Comparison of ENCODE assay signal across 23 cellular contexts in the genomic region with DNA sequence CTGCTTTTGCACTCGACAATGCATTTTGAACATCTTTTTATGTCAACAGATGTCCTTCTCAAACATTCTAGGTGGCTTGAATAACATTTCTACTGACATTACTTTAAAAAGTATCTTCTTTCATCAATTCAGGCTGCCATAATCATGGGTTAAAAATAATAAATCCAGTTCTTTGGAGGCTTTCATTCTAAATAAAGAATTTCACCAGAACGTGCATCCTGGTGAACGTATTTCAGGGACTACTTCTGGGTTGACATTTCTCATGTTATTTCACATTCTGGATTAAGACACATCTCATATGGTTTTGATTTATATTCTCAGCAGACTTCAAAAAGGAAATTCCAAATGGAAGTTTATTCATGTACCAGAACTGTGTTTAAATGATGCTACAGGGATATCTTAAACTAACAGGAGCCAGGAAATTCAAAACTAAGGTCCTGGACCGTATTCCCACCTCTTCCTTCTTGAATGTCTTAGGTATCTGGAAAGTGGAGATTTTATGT.
"Had no signal": no experiment of that assay in that cellular context is flagged by ENCODE, and none has a peak within 500 bp of the region (broad histone marks: within the 10 kb centered on the region; RNA-seq: fewer than 3 reads in every experiment).

No MANE protein-coding gene starts in this region.

- DNase-seq: activated CD4-positive, alpha-beta memory T cell treated with anti-CD3 and anti-CD28 coated beads, Interleukin-2, amount 10 ng/mL, durations not matched to agents 7 days and 5 days; activated CD4-positive, alpha-beta T cell treated with anti-CD3 and anti-CD28 coated beads for 48 hours; activated effector memory CD4-positive, alpha-beta T cell treated with Interleukin-2 at 50 U/mL for 16 hours; activated naive CD4-positive, alpha-beta T cell treated with anti-CD3 and anti-CD28 coated beads for 36 hours; activated naive CD8-positive, alpha-beta T cell treated with anti-CD3 and anti-CD28 coated beads, Interleukin-2, amount 10 ng/mL, durations not matched to agents 7 days and 5 days; activated T-cell treated with anti-CD3 and anti-CD28 coated beads, Interleukin-2, amount 50 U/mL, for 72 hours; amygdala; body of pancreas; effector CD8-positive, alpha-beta T cell; foreskin melanocyte; left ventricle myocardium superior; nephron progenitor cell; right cardiac atrium; stimulated activated CD4-positive, alpha-beta T cell treated with anti-CD3 and anti-CD28 coated beads, Interleukin-4, amount 100 ng/mL, for 24 hours; stimulated activated naive CD4-positive, alpha-beta T cell treated with Interleukin-2 at 50 U/mL for 16 hours; SW 1271; T-helper 17 cell; upper lobe of left lung had no signal

- H3K9me3 Mint-ChIP-seq: activated CD4-positive, alpha-beta memory T cell treated with anti-CD3 and anti-CD28 coated beads, Interleukin-2, amount 10 ng/mL, durations not matched to agents 7 days and 5 days; activated naive CD4-positive, alpha-beta T cell treated with anti-CD3 and anti-CD28 coated beads for 36 hours; activated naive CD8-positive, alpha-beta T cell treated with anti-CD3 and anti-CD28 coated beads, Interleukin-2, amount 10 ng/mL, durations not matched to agents 7 days and 5 days; activated T-cell treated with anti-CD3 and anti-CD28 coated beads, Interleukin-2, amount 50 U/mL, for 72 hours; dendritic cell treated with granulocyte-macrophage colony-stimulating factor and Interleukin-4, amounts not matched to agents 40 ng/mL and 50 ng/mL, for 4 days; nephron progenitor cell had no signal

- H2AFZ ChIP-seq: hepatocyte, parathyroid adenoma had no signal

- H3K9ac ChIP-seq: parathyroid adenoma had no signal

- H3K4me2 ChIP-seq: hepatocyte had no signal

- H3K4me1 Mint-ChIP-seq: activated CD4-positive, alpha-beta memory T cell treated with anti-CD3 and anti-CD28 coated beads, Interleukin-2, amount 10 ng/mL, durations not matched to agents 7 days and 5 days; activated naive CD8-positive, alpha-beta T cell treated with anti-CD3 and anti-CD28 coated beads, Interleukin-2, amount 10 ng/mL, durations not matched to agents 7 days and 5 days; T-helper 17 cell had no signal

- H3K36me3 Mint-ChIP-seq: activated naive CD8-positive, alpha-beta T cell treated with anti-CD3 and anti-CD28 coated beads, Interleukin-2, amount 10 ng/mL, durations not matched to agents 7 days and 5 days had no signal

- H3K27me3 Mint-ChIP-seq: dendritic cell treated with granulocyte-macrophage colony-stimulating factor and Interleukin-4, amounts not matched to agents 40 ng/mL and 50 ng/mL, for 4 days had no signal

- H3K79me2 ChIP-seq: parathyroid adenoma had no signal

- H3K27me3 ChIP-seq: body of pancreas, cardiac muscle cell, esophagus muscularis mucosa, hepatocyte, upper lobe of left lung had no signal

- ATAC-seq: activated T-cell treated with anti-CD3 and anti-CD28 coated beads, Interleukin-2, amount 50 U/mL, for 72 hours; body of pancreas; left ventricle myocardium superior; right cardiac atrium; T-helper 17 cell had no signal

- H3K9me3 ChIP-seq: body of pancreas, esophagus muscularis mucosa, upper lobe of left lung had no signal

- H3K4me3 ChIP-seq: body of pancreas, cardiac muscle cell, esophagus muscularis mucosa, hepatocyte, upper lobe of left lung had no signal

- H3K27ac ChIP-seq: cardiac muscle cell, upper lobe of left lung had no signal

- H3K27ac Mint-ChIP-seq: activated CD4-positive, alpha-beta memory T cell treated with anti-CD3 and anti-CD28 coated beads, Interleukin-2, amount 10 ng/mL, durations not matched to agents 7 days and 5 days; activated naive CD4-positive, alpha-beta T cell treated with anti-CD3 and anti-CD28 coated beads for 36 hours; activated naive CD8-positive, alpha-beta T cell treated with anti-CD3 and anti-CD28 coated beads, Interleukin-2, amount 10 ng/mL, durations not matched to agents 7 days and 5 days; activated T-cell treated with anti-CD3 and anti-CD28 coated beads, Interleukin-2, amount 50 U/mL, for 72 hours; dendritic cell treated with granulocyte-macrophage colony-stimulating factor and Interleukin-4, amounts not matched to agents 40 ng/mL and 50 ng/mL, for 4 days; nephron progenitor cell; T-helper 17 cell had no signal

- H3K36me3 ChIP-seq: cardiac muscle cell, upper lobe of left lung had no signal

- H3K4me3 Mint-ChIP-seq: activated CD4-positive, alpha-beta memory T cell treated with anti-CD3 and anti-CD28 coated beads, Interleukin-2, amount 10 ng/mL, durations not matched to agents 7 days and 5 days; activated naive CD4-positive, alpha-beta T cell treated with anti-CD3 and anti-CD28 coated beads for 36 hours; activated naive CD8-positive, alpha-beta T cell treated with anti-CD3 and anti-CD28 coated beads, Interleukin-2, amount 10 ng/mL, durations not matched to agents 7 days and 5 days; activated T-cell treated with anti-CD3 and anti-CD28 coated beads, Interleukin-2, amount 50 U/mL, for 72 hours; dendritic cell treated with granulocyte-macrophage colony-stimulating factor and Interleukin-4, amounts not matched to agents 40 ng/mL and 50 ng/mL, for 4 days; nephron progenitor cell; T-helper 17 cell had no signal
